Comparison of ENCODE assay signal across 18 cellular contexts in genomic region chr10:71398991-71399375, GRCh38. TPM values are rescaled to one million over a fixed set of nuclear protein-coding genes. Genes with fewer than 3 reads are reported as not detected.
"Had no signal": no experiment of that assay in that cellular context is flagged by ENCODE, and none has a peak within 500 bp of the region (broad histone marks: within the 10 kb centered on the region; RNA-seq: fewer than 3 reads in every experiment).

No MANE protein-coding gene starts in this region.

- H3K36me3 Mint-ChIP-seq: activated naive CD4-positive, alpha-beta T cell treated with anti-CD3 and anti-CD28 coated beads, Interleukin-2, amount 50 U/mL, for 72 hours had no signal

- H3K27me3 ChIP-seq: body of pancreas had no signal

- H3K9me3 Mint-ChIP-seq: activated CD4-positive, alpha-beta memory T cell treated with anti-CD3 and anti-CD28 coated beads, Interleukin-2, amount 10 ng/mL, durations not matched to agents 7 days and 5 days; activated naive CD4-positive, alpha-beta T cell treated with anti-CD3 and anti-CD28 coated beads, Interleukin-2, amount 50 U/mL, for 72 hours; activated T-cell treated with anti-CD3 and anti-CD28 coated beads, Interleukin-2, amount 50 U/mL, for 72 hours; naive thymus-derived CD4-positive, alpha-beta T cell had no signal

- H3K4me2 ChIP-seq: SK-N-SH had no signal

- H3K9me3 ChIP-seq: body of pancreas, mucosa of descending colon, SK-N-SH, tibial artery, uterus had no signal

- H3K27ac Mint-ChIP-seq: activated CD4-positive, alpha-beta memory T cell treated with anti-CD3 and anti-CD28 coated beads, Interleukin-2, amount 10 ng/mL, durations not matched to agents 7 days and 5 days; activated naive CD4-positive, alpha-beta T cell treated with anti-CD3 and anti-CD28 coated beads, Interleukin-2, amount 50 U/mL, for 72 hours; activated T-cell treated with anti-CD3 and anti-CD28 coated beads, Interleukin-2, amount 50 U/mL, for 72 hours; naive thymus-derived CD4-positive, alpha-beta T cell had no signal

- ATAC-seq: activated T-cell treated with anti-CD3 and anti-CD28 coated beads, Interleukin-2, amount 50 U/mL, for 72 hours; body of pancreas; mucosa of descending colon; naive thymus-derived CD4-positive, alpha-beta T cell had no signal

- H3K36me3 ChIP-seq: tibial artery, uterus had no signal

- H3K27ac ChIP-seq: body of pancreas, tibial artery, uterus had no signal

- H3K4me3 Mint-ChIP-seq: activated CD4-positive, alpha-beta memory T cell treated with anti-CD3 and anti-CD28 coated beads, Interleukin-2, amount 10 ng/mL, durations not matched to agents 7 days and 5 days; activated T-cell treated with anti-CD3 and anti-CD28 coated beads, Interleukin-2, amount 50 U/mL, for 72 hours had no signal

- DNase-seq: activated CD4-positive, alpha-beta memory T cell treated with anti-CD3 and anti-CD28 coated beads, Interleukin-2, amount 10 ng/mL, durations not matched to agents 7 days and 5 days; activated CD4-positive, alpha-beta T cell treated with anti-CD3 and anti-CD28 coated beads for 48 hours; activated CD4-positive, CD25-positive, alpha-beta regulatory T cell; activated effector memory CD4-positive, alpha-beta T cell treated with anti-CD3 and anti-CD28 coated beads, Interleukin-2, amount 50 U/mL, for 16 hours; activated T-cell treated with anti-CD3 and anti-CD28 coated beads, Interleukin-2, amount 50 U/mL, for 72 hours; amniotic stem cell; body of pancreas; central memory CD4-positive, alpha-beta T cell; mesenchymal stem cell; mucosa of descending colon; naive thymus-derived CD4-positive, alpha-beta T cell; SK-N-SH; stimulated activated CD4-positive, alpha-beta T cell treated with anti-CD3 and anti-CD28 coated beads, Interleukin-12 subunit alpha, Interleukin-12 subunit beta, amount 100 ng/mL, for 4 hours; stimulated activated naive CD4-positive, alpha-beta T cell treated with Interleukin-2 at 50 U/mL for 16 hours; tibial artery; uterus had no signal

- H3K4me3 ChIP-seq: body of pancreas, mucosa of descending colon, tibial artery, uterus had no signal

- H3K9ac ChIP-seq: SK-N-SH had no signal

- H3K9me2 ChIP-seq: SK-N-SH had no signal

RNA-seq across cellular contexts. Expression of gene CDH23, which starts 2.3 kb away (rescaled TPM):
- total RNA-seq: renal cortical epithelial cell had no signal
